In the genomic region with DNA sequence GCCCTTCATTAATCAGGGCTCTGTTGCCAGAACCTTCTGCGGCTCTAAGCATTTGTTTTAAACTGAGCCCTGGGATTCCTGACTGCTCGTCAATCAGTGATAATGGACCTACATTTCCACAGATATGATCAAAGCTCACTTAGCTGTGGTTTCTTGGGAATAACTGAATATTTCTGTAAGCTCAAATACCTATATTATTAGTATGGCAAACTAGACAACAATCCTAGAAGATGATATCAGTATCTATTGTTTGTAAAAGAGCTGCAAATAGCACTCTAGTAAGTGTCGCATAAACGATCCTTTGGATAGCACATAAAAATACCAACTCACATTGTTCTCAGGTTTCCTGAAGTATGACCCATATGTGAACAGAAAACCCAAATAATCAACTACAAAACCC, we compare ENCODE assay signal across 18 cellular contexts.
"Had no signal": no experiment of that assay in that cellular context is flagged by ENCODE, and none has a peak within 500 bp of the region (broad histone marks: within the 10 kb centered on the region; RNA-seq: fewer than 3 reads in every experiment).

No MANE protein-coding gene starts in this region.

- H3K4me3 Mint-ChIP-seq: activated CD4-positive, alpha-beta T cell treated with anti-CD3 and anti-CD28 coated beads for 36 hours; activated naive CD4-positive, alpha-beta T cell treated with anti-CD3 and anti-CD28 coated beads, Interleukin-2, amount 50 U/mL, for 24 hours; naive thymus-derived CD8-positive, alpha-beta T cell; T-helper 2 cell treated with Interferon-gamma antibody and Interleukin-4, amounts not matched to agents 5 μg/mL and 100 μg/mL, for 36 hours; WTC11 had no signal

- ATAC-seq: naive thymus-derived CD8-positive, alpha-beta T cell; sciatic nerve had no signal

- H3K27ac Mint-ChIP-seq: activated CD4-positive, alpha-beta T cell treated with anti-CD3 and anti-CD28 coated beads for 36 hours; activated naive CD4-positive, alpha-beta T cell treated with anti-CD3 and anti-CD28 coated beads, Interleukin-2, amount 50 U/mL, for 24 hours; T-helper 2 cell treated with Interferon-gamma antibody and Interleukin-4, amounts not matched to agents 5 μg/mL and 100 μg/mL, for 36 hours had no signal

- H3K27me3 Mint-ChIP-seq: activated CD4-positive, alpha-beta T cell treated with anti-CD3 and anti-CD28 coated beads for 36 hours; activated naive CD4-positive, alpha-beta T cell treated with anti-CD3 and anti-CD28 coated beads, Interleukin-2, amount 50 U/mL, for 24 hours had no signal

- H3K4me3 ChIP-seq: ascending aorta, esophagus squamous epithelium, spleen, thyroid gland had no signal

- DNase-seq: activated CD4-positive, alpha-beta T cell treated with anti-CD3 and anti-CD28 coated beads for 36 hours; activated CD4-positive, alpha-beta T cell treated with anti-CD3 and anti-CD28 coated beads, Interleukin-2, amount 50 U/mL, for 48 hours; activated gamma-delta T cell; cortex of kidney; effector CD4-positive, alpha-beta T cell; esophagus squamous epithelium; kidney glomerular epithelial cell; naive thymus-derived CD8-positive, alpha-beta T cell; spleen; stimulated activated CD8-positive, alpha-beta memory T cell treated with anti-CD3 and anti-CD28 coated beads, Interleukin-4, amount 100 ng/mL, for 48 hours; stimulated activated naive CD4-positive, alpha-beta T cell; thyroid gland had no signal

- H3K27ac ChIP-seq: parathyroid adenoma, spleen had no signal

- H3K36me3 ChIP-seq: ascending aorta, esophagus squamous epithelium, spleen, thyroid gland had no signal

- H2AFZ ChIP-seq: parathyroid adenoma had no signal

- H3K27me3 ChIP-seq: ascending aorta, esophagus squamous epithelium, spleen, thyroid gland had no signal

- H3K9ac ChIP-seq: parathyroid adenoma had no signal

- H3K9me3 Mint-ChIP-seq: activated naive CD4-positive, alpha-beta T cell treated with anti-CD3 and anti-CD28 coated beads, Interleukin-2, amount 50 U/mL, for 24 hours; naive thymus-derived CD8-positive, alpha-beta T cell; T-helper 2 cell treated with Interferon-gamma antibody and Interleukin-4, amounts not matched to agents 5 μg/mL and 100 μg/mL, for 36 hours; WTC11 had no signal

- H3K36me3 Mint-ChIP-seq: activated naive CD4-positive, alpha-beta T cell treated with anti-CD3 and anti-CD28 coated beads, Interleukin-2, amount 50 U/mL, for 24 hours; naive thymus-derived CD8-positive, alpha-beta T cell had no signal

- H3K9me3 ChIP-seq: ascending aorta, esophagus squamous epithelium, spleen, thyroid gland had no signal
